Comparison of ENCODE assay signal across 1 cellular context in genomic region chrX:16771483-16772398, GRCh38.
TF ChIP-seq lines count a peak whose summit lies in the region.

No MANE protein-coding gene starts in this region.

TF ChIP-seq in K562, 482 proteins besides CTCF, POLR2A, EP300 and RAD21 (continued from another document):
- TF ChIP-seq MGA (IDR thresholded peaks at IDR 0.05) (peak; percentile 35; the same call in 1 of the 2 replicates), TAF7 (tag; IDR thresholded peaks at IDR 0.05) (peak; percentile 73), ZBTB9 (CRISPR knock-in tag; IDR thresholded peaks at IDR 0.05) (0 out of 2 replicates have a peak, but pooled peaks have one; percentile 64), SNAPC5 (CRISPR knock-in tag; IDR thresholded peaks at IDR 0.05) (peak; percentile 94), GABPB2 (CRISPR knock-in tag; conservative IDR thresholded peaks at IDR 0.05) (peak; percentile 75; the same call in 1 of the 2 replicates), ZNF384 (IDR thresholded peaks at IDR 0.05; ENCODE audit: low read depth, low read length) (peak; percentile 86), HCFC1 (IDR thresholded peaks at IDR 0.05; ENCODE audit: low read depth, low read length) (peak; percentile 21; the same call in 1 of the 2 replicates), ARID1B (IDR thresholded peaks at IDR 0.05) (peak; percentile 57; the same call in 1 of the 2 replicates), NKRF (IDR thresholded peaks at IDR 0.05; ENCODE audit: borderline replicate concordance) (peak; percentile 32; the same call in 1 of the 2 replicates), SMARCE1 (IDR thresholded peaks at IDR 0.05) (peak; percentile 34; the same call in 1 of the 2 replicates), ZNF445 (CRISPR knock-in tag; IDR thresholded peaks at IDR 0.05; ENCODE audit: low read depth) (peak; percentile 86)
